Comparison of ENCODE assay signal across 1 cellular context in genomic region chr5:177317959-177318377, GRCh38.
TF ChIP-seq lines count a peak whose summit lies in the region.

No MANE protein-coding gene starts in this region.

TF ChIP-seq in HepG2, 621 proteins besides CTCF, POLR2A, EP300 and RAD21 (continued from another document):
- TF ChIP-seq NFE2L1 (CRISPR knock-in tag; IDR thresholded peaks at IDR 0.05; ENCODE audit: borderline replicate concordance) (no peak), THAP11 (CRISPR knock-in tag; IDR thresholded peaks at IDR 0.05) (0 out of 2 replicates have a peak, but pooled peaks have one; percentile 29), ZNF607 (CRISPR knock-in tag; IDR thresholded peaks at IDR 0.05; ENCODE audit: borderline replicate concordance) (peak; percentile 43; the same call in 1 of the 2 replicates), XRCC5 (optimal IDR thresholded peaks at IDR 0.05; ENCODE audit: low read length) (peak; percentile 66), ZNF775 (CRISPR knock-in tag; IDR thresholded peaks at IDR 0.05; ENCODE audit: borderline replicate concordance) (no peak), ZBED4 (CRISPR knock-in tag; IDR thresholded peaks at IDR 0.05; ENCODE audit: borderline replicate concordance) (0 out of 2 replicates have a peak, but pooled peaks have one; percentile 49), ARHGAP35 (CRISPR knock-in tag; IDR thresholded peaks at IDR 0.05; ENCODE audit: borderline replicate concordance) (no peak), FOXJ3 (CRISPR knock-in tag; IDR thresholded peaks at IDR 0.05; ENCODE audit: borderline replicate concordance) (0 out of 2 replicates have a peak, but pooled peaks have one; percentile 34), ONECUT2 (CRISPR knock-in tag; IDR thresholded peaks at IDR 0.05) (peak; percentile 50; the same call in 1 of the 2 replicates), NR2F6 (IDR thresholded peaks at IDR 0.05) (no peak), NR2F6 (CRISPR knock-in tag; IDR thresholded peaks at IDR 0.05) (peak; percentile 6; the same call in 1 of the 2 replicates), SMC3 (IDR thresholded peaks at IDR 0.05; ENCODE audit: low read length) (peak; percentile 92), ZNF605 (CRISPR knock-in tag; IDR thresholded peaks at IDR 0.05) (no peak), ZBTB33 (CRISPR knock-in tag; IDR thresholded peaks at IDR 0.05) (peak; percentile 42; the same call in 1 of the 2 replicates), MAX (IDR thresholded peaks at IDR 0.05) (0 out of 2 replicates have a peak, but pooled peaks have one; percentile 29), IRF2 (CRISPR knock-in tag; IDR thresholded peaks at IDR 0.05) (peak; percentile 43; the same call in 1 of the 2 replicates), CREB1 (IDR thresholded peaks at IDR 0.05) (no peak), CREB1 (CRISPR knock-in tag; IDR thresholded peaks at IDR 0.05) (peak; percentile 18; the same call in 1 of the 2 replicates), HNF1B (CRISPR knock-in tag; IDR thresholded peaks at IDR 0.05) (peak; percentile 68), SMAD1 (CRISPR knock-in tag; IDR thresholded peaks at IDR 0.05; ENCODE audit: borderline replicate concordance, low read depth) (no peak)
TF ChIP-seq in HepG2: peak in this region for 40.
